In genomic region chr3:99634881-99635280, GRCh38 we compare ENCODE assay signal across 20 cellular contexts. TPM values are rescaled to one million over a fixed set of nuclear protein-coding genes. Genes with fewer than 3 reads are reported as not detected.
DNase-seq lines count a peak whose midpoint lies in the region; ATAC-seq, FAIRE-seq and TF ChIP-seq lines count a peak whose summit lies in the region.
"Had no signal": no experiment of that assay in that cellular context is flagged by ENCODE, and none has a peak within 500 bp of the region (broad histone marks: within the 10 kb centered on the region; RNA-seq: fewer than 3 reads in every experiment).

No MANE protein-coding gene starts in this region.

- FAIRE-seq in astrocyte (lab: Jason Lieb, UNC), result no peak
- FAIRE-seq: A549 had no signal

- H3K18ac ChIP-seq in mesenchymal stem cell (ENCODE audit: low read depth in 1 of 2, low read length in 2 of 2), result no peak overlapping the region

- no peak overlapping the region for H3K4me3 Mint-ChIP-seq in Calu3 (ENCODE audit: low read depth, unreplicated experiment)
- H3K4me3 Mint-ChIP-seq in astrocyte (ENCODE audit: unreplicated experiment), result peak overlapping the region; percentile 17

- CTCF ChIA-PET in Calu3 (lab: Charles Lee), result no interaction called here

- H3K4ac ChIP-seq in mesenchymal stem cell (ENCODE audit: low read depth in 1 of 2, low read length in 2 of 2), result no peak overlapping the region

- H3K36me3 Mint-ChIP-seq in Calu3 (ENCODE audit: insufficient read depth, unreplicated experiment) (peaks cover 14% of the 10 kb centered on the region), astrocyte (ENCODE audit: low read depth, unreplicated experiment) (no peaks in the 10 kb centered on the region)

- no peak overlapping the region for H3K9ac ChIP-seq in astrocyte (ENCODE audit: low read length)
- H3K9ac ChIP-seq in mesenchymal stem cell (ENCODE audit: low read length), result no peak overlapping the region

- H3K9me3 ChIP-seq in astrocyte (ENCODE audit: insufficient read depth, low read depth, low read length), result no peaks in the 10 kb centered on the region
- no peaks in the 10 kb centered on the region for H3K9me3 ChIP-seq in mesenchymal stem cell (ENCODE audit: control insufficient read depth, low read length)
- no peaks in the 10 kb centered on the region for H3K9me3 ChIP-seq in thyroid gland
- no peaks in the 10 kb centered on the region for H3K9me3 ChIP-seq in HAP-1
- H3K9me3 ChIP-seq: A549 had no signal

- H3K27me3 Mint-ChIP-seq in Calu3 (ENCODE audit: unreplicated experiment), result no peaks in the 10 kb centered on the region
- H3K27me3 Mint-ChIP-seq in astrocyte (ENCODE audit: low read depth, unreplicated experiment), result no peaks in the 10 kb centered on the region

- no peak overlapping the region for H4K91ac ChIP-seq in mesenchymal stem cell (ENCODE audit: low read length)

- peaks cover 26% of the 10 kb centered on the region for H3K4me1 ChIP-seq in astrocyte (ENCODE audit: insufficient read depth, low read length)
- H3K4me1 ChIP-seq in mesenchymal stem cell (ENCODE audit: control insufficient read depth, insufficient read depth, low read depth, low read length), result peaks cover 6% of the 10 kb centered on the region
- H3K4me1 ChIP-seq in thyroid gland, result peaks cover 19 to 24% of the 10 kb centered on the region in 2 donors
- 0 out of 2 replicates have a peak, but pooled peaks cover 2% of the 10 kb centered on the region for H3K4me1 ChIP-seq in HAP-1

- intact Hi-C loops in Calu3 (cut with micrococcal nuclease; ENCODE audit: unreplicated experiment) (loop anchor here (5.0 kb wide), 1 partner anchor 93 kb away; no protein-coding TSS in a partner anchor), Right ventricle myocardium inferior (cut with DNase I) (loop anchor here (5.0 to 10.0 kb wide), 2 partner anchors 117 to 130 kb away; no protein-coding TSS in a partner anchor), thyroid gland (cut with DNase I) (no loop called here)

- peaks cover 3% of the 10 kb centered on the region for H3K79me1 ChIP-seq in mesenchymal stem cell (replicated peaks; ENCODE audit: low read length, poor library complexity, severe bottlenecking)

- H3K9me3 Mint-ChIP-seq in Calu3 (ENCODE audit: low read depth, unreplicated experiment) (no peaks in the 10 kb centered on the region), astrocyte (ENCODE audit: unreplicated experiment) (no peaks in the 10 kb centered on the region)

- H2BK120ac ChIP-seq in mesenchymal stem cell (ENCODE audit: low read depth, low read length), result no peak overlapping the region

- no peak overlapping the region for H3K23ac ChIP-seq in mesenchymal stem cell (ENCODE audit: low read length in 2 of 2)

- H3K4me3 ChIP-seq in astrocyte (ENCODE audit: insufficient read depth, low read depth, low read length) (no peak overlapping the region), mesenchymal stem cell (ENCODE audit: insufficient read depth in 1 of 2, low read depth in 1 of 2, low read length in 2 of 2) (no peak overlapping the region), thyroid gland (replicated peaks in 1 of 3) (no peak overlapping the region), HAP-1 (no peak overlapping the region)
- H3K4me3 ChIP-seq: A549 had no signal

- H3K36me3 ChIP-seq in astrocyte (ENCODE audit: insufficient read depth, low read length) (no peaks in the 10 kb centered on the region), mesenchymal stem cell (ENCODE audit: control insufficient read depth in 1 of 2, insufficient read depth in 2 of 2, low read depth in 1 of 2, low read length in 2 of 2) (no peaks in the 10 kb centered on the region), thyroid gland (no peaks in the 10 kb centered on the region), HAP-1 (replicated peaks) (no peaks in the 10 kb centered on the region)

- no peak for TF ChIP-seq POLR2A in thyroid gland (IDR thresholded peaks at IDR 0.05)

- peaks cover 63% of the 10 kb centered on the region for H3K4me1 Mint-ChIP-seq in Calu3 (ENCODE audit: low read depth, unreplicated experiment)
- peaks cover 36% of the 10 kb centered on the region for H3K4me1 Mint-ChIP-seq in astrocyte (ENCODE audit: low read depth, unreplicated experiment)

- H3K14ac ChIP-seq in mesenchymal stem cell (ENCODE audit: low read length in 2 of 2), result no peak overlapping the region

- peaks cover 22% of the 10 kb centered on the region for H3K79me2 ChIP-seq in astrocyte (ENCODE audit: insufficient read depth, low read length)

- H2AK5ac ChIP-seq in mesenchymal stem cell (ENCODE audit: low read length, severe bottlenecking), result peak overlapping the region; percentile 71

- ATAC-seq in Right ventricle myocardium inferior, result no peak
- ATAC-seq: A549, HCT116 had no signal

- H4K8ac ChIP-seq in mesenchymal stem cell (ENCODE audit: low read length), result no peak overlapping the region

- H3K27ac Mint-ChIP-seq in Calu3 (ENCODE audit: unreplicated experiment) (peak overlapping the region; percentile 3), astrocyte (ENCODE audit: unreplicated experiment) (peak overlapping the region; percentile 87)

- no peak for TF ChIP-seq CTCF in Calu3 (IDR thresholded peaks at IDR 0.05; ENCODE audit: unreplicated experiment)
- no peak for TF ChIP-seq CTCF in astrocyte (IDR thresholded peaks at IDR 0.05; ENCODE audit: insufficient read depth, low read depth, low read length)
- TF ChIP-seq CTCF in thyroid gland (IDR thresholded peaks at IDR 0.05), result no peak

- WGBS in mesenchymal stem cell, result 78% methylated on average over 1 of the region's 1 CpG
- 96 to 98% methylated on average over 1 of the region's 1 CpG for WGBS in thyroid gland, 2 donors

- BruUV-seq in Calu3 (replicated peaks; lab: Mats Ljungman, UMichigan), result no TSS peak

- no peak overlapping the region for H2BK12ac ChIP-seq in mesenchymal stem cell (ENCODE audit: low read length in 2 of 2)

- H4K20me1 ChIP-seq in astrocyte (ENCODE audit: insufficient read depth, low read length), result no peaks in the 10 kb centered on the region

- H3K27me3 ChIP-seq in astrocyte (ENCODE audit: insufficient read depth, low read length) (no peaks in the 10 kb centered on the region), mesenchymal stem cell (ENCODE audit: control insufficient read depth in 1 of 2, insufficient read depth in 1 of 2, low read length in 2 of 2) (no peaks in the 10 kb centered on the region), thyroid gland (no peaks in the 10 kb centered on the region), HAP-1 (ENCODE audit: low read depth) (peaks cover 38% of the 10 kb centered on the region)

- H2BK15ac ChIP-seq in mesenchymal stem cell (ENCODE audit: low read depth, poor library complexity, severe bottlenecking), result no peak overlapping the region

- H2AFZ ChIP-seq in astrocyte (ENCODE audit: low read depth, low read length) (no peak overlapping the region), mesenchymal stem cell (ENCODE audit: low read depth, low read length) (no peak overlapping the region)

- H2BK5ac ChIP-seq in mesenchymal stem cell (ENCODE audit: low read depth, low read length, poor library complexity, severe bottlenecking), result peak overlapping the region; percentile 33

- DNase-seq in Calu3 (no peak), HT1080 (ENCODE audit: low read depth) (peak; percentile 66), astrocyte (ENCODE audit: low read depth) (no peak), mesenchymal stem cell (no peak), Right ventricle myocardium inferior (ENCODE audit: missing footprints) (no peak), thyroid gland (no peak), HAP-1 (ENCODE audit: low spot score in 2 of 2) (no peak)
- no peak for DNase-seq in activated naive CD4-positive, alpha-beta T cell (lab: John Stamatoyannopoulos, UW)
- DNase-seq: C1 segment of cervical spinal cord, DMS 273 treated with DMSO at 0.1 percent for 48 hours, EL, NCI-H1417 treated with DMSO at 0.1 percent for 48 hours, NCI-H2029, NCI-H2171 treated with DMSO at 0.1 percent for 48 hours, NCI-H748 treated with DMSO at 0.1 percent for 48 hours, OCI-M1 had no signal

- H3K4me2 ChIP-seq in astrocyte (ENCODE audit: low read length) (peak overlapping the region; percentile 41), mesenchymal stem cell (ENCODE audit: low read length, poor library complexity, severe bottlenecking) (no peak overlapping the region)
- H3K4me2 ChIP-seq: A549 had no signal

- in situ Hi-C loops in HAP-1 (cut with MboI; ENCODE audit: low sequenced_read_pairs), result no loop called here

- H3K27ac ChIP-seq in astrocyte (ENCODE audit: low read depth, low read length), result no peak overlapping the region
- peak overlapping the region; percentile 50 for H3K27ac ChIP-seq in mesenchymal stem cell (ENCODE audit: low read length, poor library complexity, severe bottlenecking)
- H3K27ac ChIP-seq in thyroid gland, result no peak overlapping the region
- H3K27ac ChIP-seq: A549, HL-60 had no signal

RNA-seq across cellular contexts. Expression of gene COL8A1, which starts 3.5 kb away (rescaled TPM):
- 0.71 and 1.1 TPM in 2 replicates for total RNA-seq in Calu3 (2022)
- 5.3 and 5.6 TPM in 2 replicates for total RNA-seq in HT1080 (2014; rRNA removed; shearing (Covaris generic))
- polyA plus RNA-seq in HT1080 (2015; cell fraction: cytosol; rRNA removed), result 2.0 and 2.5 TPM in 2 replicates
- polyA plus RNA-seq in HT1080 (2015; cell fraction: nucleus; rRNA removed), result 9.4 and 11.4 TPM in 2 replicates
- total RNA-seq in astrocyte, result 118 and 123 TPM in 2 replicates
- 115 TPM for polyA plus RNA-seq in mesenchymal stem cell (2013, experiment 1 of 2)
- 112 TPM for polyA plus RNA-seq in mesenchymal stem cell (2013, experiment 2 of 2)
- total RNA-seq in Right ventricle myocardium inferior, result 14.1 TPM
- 100 to 1,000 TPM in 2 of 4 donors, 10 to 100 TPM in 2; 65.6 to 156 (median 95.6) TPM for total RNA-seq in thyroid gland
- total RNA-seq: SK-MEL-5 had no signal
- polyA plus RNA-seq: A549 had no signal
